9 cellular contexts compared by ENCODE assay signal in the genomic region with DNA sequence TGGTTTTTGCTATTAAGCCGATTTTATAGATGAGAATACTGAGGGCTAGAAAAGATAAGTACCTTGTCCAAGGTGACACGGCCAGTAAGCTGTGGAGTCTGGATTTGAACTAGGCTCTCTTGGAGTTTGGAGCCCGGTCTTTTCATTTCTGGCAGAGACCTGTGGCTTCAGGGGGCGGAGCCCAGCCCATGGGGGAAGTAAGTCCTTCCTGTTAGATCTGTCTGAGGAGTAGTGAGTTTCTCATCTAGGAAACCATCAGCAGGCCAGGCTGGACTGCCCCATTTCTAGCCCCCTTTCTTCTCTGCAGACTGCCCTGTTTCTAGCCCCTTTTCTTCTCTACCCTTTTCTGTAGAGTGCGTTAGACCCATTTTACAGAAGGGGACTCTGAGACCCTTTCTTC. TPM values are rescaled to one million over a fixed set of nuclear protein-coding genes. Genes with fewer than 3 reads are reported as not detected.
DNase-seq lines count a peak whose midpoint lies in the region; ATAC-seq and TF ChIP-seq lines count a peak whose summit lies in the region.
"Had no signal": no experiment of that assay in that cellular context is flagged by ENCODE, and none has a peak within 500 bp of the region (broad histone marks: within the 10 kb centered on the region; RNA-seq: fewer than 3 reads in every experiment).

No MANE protein-coding gene starts in this region.

- ATAC-seq in stimulated activated naive CD8-positive, alpha-beta T cell treated with anti-CD3 and anti-CD28 coated beads, Interleukin-15, Interleukin-2, amounts not matched to agents 100 U/mL and 50 U/mL, for 24 hours: no peak
- no peak for ATAC-seq in heart right ventricle

- intact Hi-C loops in heart right ventricle (cut with DNase I) (loop anchor here in 4 of 10 donors (10.0 kb wide), 1 partner anchor 84 kb away; no protein-coding TSS in a partner anchor), A673 (cut with micrococcal nuclease; ENCODE audit: unreplicated experiment) (no loop called here)
- intact Hi-C loops in activated CD4-positive, alpha-beta memory T cell treated with anti-CD3 and anti-CD28 coated beads for 36 hours (cut with micrococcal nuclease): no loop called here

- POLR2A ChIA-PET in activated CD4-positive, alpha-beta memory T cell treated with anti-CD3 and anti-CD28 coated beads for 36 hours (lab: Charles Lee): no interaction called here
- POLR2A ChIA-PET in A673 (lab: Charles Lee; ENCODE audit: low non-redundant PET): no interaction called here

- no peak for DNase-seq in stimulated activated naive CD8-positive, alpha-beta T cell treated with anti-CD3 and anti-CD28 coated beads, Interleukin-15, Interleukin-2, amounts not matched to agents 100 U/mL and 50 U/mL, for 24 hours
- peak; percentile 31 to 66 (median 62) for DNase-seq in Peyer's patch
- DNase-seq in heart right ventricle: peak in 1 of 2 donors; percentile 40
- no peak for DNase-seq in activated CD4-positive, alpha-beta memory T cell treated with anti-CD3 and anti-CD28 coated beads for 36 hours
- no peak for DNase-seq in DMS153 treated with DMSO at 0.1 percent for 48 hours (lab: John Stamatoyannopoulos, UW; ENCODE audit: unreplicated experiment)
- DNase-seq in A673 (ENCODE audit: low spot score): no peak
- DNase-seq: DND-41 had no signal

- no peak for TF ChIP-seq CTCF in Peyer's patch (IDR thresholded peaks at IDR 0.05)
- no peak for TF ChIP-seq CTCF in heart right ventricle (IDR thresholded peaks at IDR 0.05)
- no peak for TF ChIP-seq CTCF in A673 (conservative IDR thresholded peaks at IDR 0.05; ENCODE audit: low read depth, low read length)

- H3K9me3 ChIP-seq in Peyer's patch (no peaks in the 10 kb centered on the region), heart right ventricle (no peaks in the 10 kb centered on the region), A673 (ENCODE audit: low read depth, low read length, poor library complexity, severe bottlenecking) (no peaks in the 10 kb centered on the region)

- H3K27ac ChIP-seq in Peyer's patch (peak overlapping the region in 3 of 4 donors; percentile 6 to 79 (median 73)), heart right ventricle (peak overlapping the region in 2 of 10 donors; percentile 18 to 81), urinary bladder (ENCODE audit: low read depth) (no peak overlapping the region), A673 (ENCODE audit: low read depth, low read length, poor library complexity, severe bottlenecking) (no peak overlapping the region)

- peak overlapping the region; percentile 51 for H3K4me3 Mint-ChIP-seq in stimulated activated naive CD8-positive, alpha-beta T cell treated with anti-CD3 and anti-CD28 coated beads, Interleukin-15, Interleukin-2, amounts not matched to agents 100 ng/mL and 50 ng/mL, for 24 hours
- H3K4me3 Mint-ChIP-seq in activated CD4-positive, alpha-beta memory T cell treated with anti-CD3 and anti-CD28 coated beads for 36 hours: no peak overlapping the region

- CTCF ChIA-PET in activated CD4-positive, alpha-beta memory T cell treated with anti-CD3 and anti-CD28 coated beads for 36 hours (lab: Charles Lee): no interaction called here
- CTCF ChIA-PET in A673 (lab: Charles Lee): no interaction called here

- BruUV-seq in A673 (replicated peaks; lab: Mats Ljungman, UMichigan): no TSS peak

- peaks cover 14% of the 10 kb centered on the region for H3K4me1 Mint-ChIP-seq in stimulated activated naive CD8-positive, alpha-beta T cell treated with anti-CD3 and anti-CD28 coated beads, Interleukin-15, Interleukin-2, amounts not matched to agents 100 ng/mL and 50 ng/mL, for 24 hours (ENCODE audit: low read depth)
- peaks cover 9% of the 10 kb centered on the region for H3K4me1 Mint-ChIP-seq in activated CD4-positive, alpha-beta memory T cell treated with anti-CD3 and anti-CD28 coated beads for 36 hours (ENCODE audit: low read depth)

- H3K4me1 ChIP-seq in Peyer's patch (peaks cover 0 to 23% (median 0%) of the 10 kb centered on the region in 4 donors), heart right ventricle (peaks cover 0 to 37% (median 16%) of the 10 kb centered on the region in 9 donors), urinary bladder (ENCODE audit: insufficient read depth) (no peaks in the 10 kb centered on the region), A673 (ENCODE audit: insufficient read depth, low read length, poor library complexity, severe bottlenecking) (no peaks in the 10 kb centered on the region)

- peaks cover 29% of the 10 kb centered on the region for H3K27me3 Mint-ChIP-seq in stimulated activated naive CD8-positive, alpha-beta T cell treated with anti-CD3 and anti-CD28 coated beads, Interleukin-15, Interleukin-2, amounts not matched to agents 100 ng/mL and 50 ng/mL, for 24 hours
- H3K27me3 Mint-ChIP-seq in activated CD4-positive, alpha-beta memory T cell treated with anti-CD3 and anti-CD28 coated beads for 36 hours: peaks cover 28% of the 10 kb centered on the region

- no peak overlapping the region for H3K27ac Mint-ChIP-seq in stimulated activated naive CD8-positive, alpha-beta T cell treated with anti-CD3 and anti-CD28 coated beads, Interleukin-15, Interleukin-2, amounts not matched to agents 100 ng/mL and 50 ng/mL, for 24 hours
- H3K27ac Mint-ChIP-seq in activated CD4-positive, alpha-beta memory T cell treated with anti-CD3 and anti-CD28 coated beads for 36 hours: no peak overlapping the region

- 67 to 72% methylated on average over 5 of the region's 5 CpGs for WGBS in heart right ventricle, 2 donors
- 67% methylated on average over 5 of the region's 5 CpGs for WGBS in urinary bladder

- H3K27me3 ChIP-seq in Peyer's patch (no peaks in the 10 kb centered on the region), heart right ventricle (peaks cover 0 to 17% (median 5%) of the 10 kb centered on the region in 7 donors), A673 (replicated peaks; ENCODE audit: insufficient read depth, low read depth, low read length, poor library complexity) (peaks cover 28% of the 10 kb centered on the region)

- no peaks in the 10 kb centered on the region for H3K36me3 ChIP-seq in Peyer's patch
- H3K36me3 ChIP-seq in heart right ventricle: no peaks in the 10 kb centered on the region
- no peaks in the 10 kb centered on the region for H3K36me3 ChIP-seq in urinary bladder (ENCODE audit: insufficient read depth)
- H3K36me3 ChIP-seq in A673 (ENCODE audit: insufficient read depth, low read length, poor library complexity, severe bottlenecking): no peaks in the 10 kb centered on the region

- no peaks in the 10 kb centered on the region for H3K36me3 Mint-ChIP-seq in stimulated activated naive CD8-positive, alpha-beta T cell treated with anti-CD3 and anti-CD28 coated beads, Interleukin-15, Interleukin-2, amounts not matched to agents 100 ng/mL and 50 ng/mL, for 24 hours (ENCODE audit: low read depth)
- no peaks in the 10 kb centered on the region for H3K36me3 Mint-ChIP-seq in activated CD4-positive, alpha-beta memory T cell treated with anti-CD3 and anti-CD28 coated beads for 36 hours

- peaks cover 3% of the 10 kb centered on the region for H3K9me3 Mint-ChIP-seq in stimulated activated naive CD8-positive, alpha-beta T cell treated with anti-CD3 and anti-CD28 coated beads, Interleukin-15, Interleukin-2, amounts not matched to agents 100 ng/mL and 50 ng/mL, for 24 hours
- H3K9me3 Mint-ChIP-seq in activated CD4-positive, alpha-beta memory T cell treated with anti-CD3 and anti-CD28 coated beads for 36 hours: peaks cover 3% of the 10 kb centered on the region

- TF ChIP-seq POLR2A in Peyer's patch (IDR thresholded peaks at IDR 0.05): no peak

- H3K4me3 ChIP-seq in Peyer's patch: peak overlapping the region in 3 of 4 donors; percentile 26 to 58 (median 56)
- peak overlapping the region in 8 of 10 donors; percentile 31 to 66 (median 52) for H3K4me3 ChIP-seq in heart right ventricle
- peak overlapping the region; percentile 29 for H3K4me3 ChIP-seq in urinary bladder (ENCODE audit: low read depth, low read length)
- H3K4me3 ChIP-seq in A673 (ENCODE audit: low read depth, low read length, poor library complexity, severe bottlenecking): no peak overlapping the region

RNA-seq across cellular contexts. Expression of a gene that starts 0.5 kb away (rescaled TPM):
- total RNA-seq in Peyer's patch (10 to 100 TPM in 3 of 4 donors, 1 to 10 TPM in 1; 6.4 to 17.3 (median 13.8) TPM), heart right ventricle (10 to 100 TPM in 1 of 10 donors, 1 to 10 TPM in 9; 1.1 to 15.6 (median 4.0) TPM), urinary bladder (98.8 TPM), A673 (2021) (not detected in 2 replicates)
- polyA plus RNA-seq in heart right ventricle (1 to 10 TPM in 1 of 2 donors, under 1 TPM in 1; 0.95 to 2.9 TPM), urinary bladder (348 TPM)
- total RNA-seq in activated CD4-positive, alpha-beta memory T cell treated with anti-CD3 and anti-CD28 coated beads for 36 hours: under 1 TPM in 1 of 2 experiments, not detected in 1; 0.07 TPM

Comparison
In these comparisons a context has a peak if more than half of its experiments do, and no peak if none do; other contexts are left out.
1. DNase-seq: peak in Peyer's patch (3 of 3); none in stimulated activated naive CD8-positive, alpha-beta T cell treated with anti-CD3 and anti-CD28 coated beads, Interleukin-15, Interleukin-2, amounts not matched to agents 100 U/mL and 50 U/mL, for 24 hours (single experiment), activated CD4-positive, alpha-beta memory T cell treated with anti-CD3 and anti-CD28 coated beads for 36 hours (single experiment), DMS153 treated with DMSO at 0.1 percent for 48 hours (single experiment) and A673 (single experiment).
2. H3K27ac ChIP-seq: peak in Peyer's patch (3 of 4); none in urinary bladder (single experiment) and A673 (single experiment).